ENCODE assay signal across 21 cellular contexts in the genomic region with DNA sequence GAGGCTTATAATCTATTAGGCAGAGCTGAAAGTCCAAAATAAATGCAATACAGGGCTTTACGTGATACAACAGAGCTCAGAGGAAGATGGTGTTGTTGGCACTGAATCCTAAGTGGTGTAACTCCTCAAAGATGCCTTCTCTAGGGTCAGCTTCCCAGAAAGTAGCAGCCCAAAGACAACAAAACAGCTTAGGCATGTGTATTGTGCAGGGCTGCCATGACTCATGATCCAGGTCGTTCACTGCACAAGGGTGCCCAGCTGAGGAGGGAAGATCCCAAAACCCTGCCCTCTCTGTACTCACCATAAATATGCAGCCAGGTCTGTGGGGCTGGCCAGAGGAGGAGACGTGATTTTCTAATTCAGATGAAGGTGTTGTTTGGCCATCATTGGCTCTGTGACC. TPM values are rescaled to one million over a fixed set of nuclear protein-coding genes. Genes with fewer than 3 reads are reported as not detected.
DNase-seq lines count a peak whose midpoint lies in the region; TF ChIP-seq lines count a peak whose summit lies in the region.
"Had no signal": no experiment of that assay in that cellular context is flagged by ENCODE, and none has a peak within 500 bp of the region (broad histone marks: within the 10 kb centered on the region; RNA-seq: fewer than 3 reads in every experiment).

No MANE protein-coding gene starts in this region.

- H4K20me1 ChIP-seq in SK-N-SH (ENCODE audit: insufficient read depth): no peaks in the 10 kb centered on the region

- H3K9me2 ChIP-seq in SK-N-SH: no peaks in the 10 kb centered on the region

- peaks cover 41% of the 10 kb centered on the region; the same call in 1 of the 2 replicates for H3K27me3 ChIP-seq in SK-N-SH (ENCODE audit: insufficient read depth)
- H3K27me3 ChIP-seq: heart left ventricle, left lung, transverse colon had no signal

- H3K27ac Mint-ChIP-seq in osteocyte (ENCODE audit: unreplicated experiment) (peak overlapping the region; percentile 47), chondrocyte (ENCODE audit: unreplicated experiment) (no peak overlapping the region)
- H3K27ac Mint-ChIP-seq: activated CD4-positive, alpha-beta T cell treated with anti-CD3 and anti-CD28 coated beads for 36 hours; activated CD8-positive, alpha-beta memory T cell treated with anti-CD3 and anti-CD28 coated beads, Interleukin-2, amount 10 ng/mL, durations not matched to agents 7 days and 5 days; stimulated activated naive B cell treated with anti-CD40 and anti-IgM and Interleukin-4, amounts not matched to agents 10 μg/mL and 1 μg/mL and 100 μg/mL, for 72 hours; T-cell had no signal

- no peak for TF ChIP-seq EP300 in SK-N-SH (IDR thresholded peaks at IDR 0.05; ENCODE audit: borderline replicate concordance in 1 of 2, low read depth in 1 of 2, low read length in 1 of 2)

- no peaks in the 10 kb centered on the region for H3F3A ChIP-seq in SK-N-SH (replicated peaks; ENCODE audit: insufficient read depth)

- H3K27me3 Mint-ChIP-seq in osteocyte (ENCODE audit: unreplicated experiment) (peaks cover 28% of the 10 kb centered on the region), chondrocyte (ENCODE audit: low read depth) (peaks cover 33% of the 10 kb centered on the region)

- no peak overlapping the region for H3K27ac ChIP-seq in SK-N-SH (ENCODE audit: low read depth in 2 of 2, low read length in 1 of 2)
- H3K27ac ChIP-seq: epithelial cell of prostate, left lung, transverse colon had no signal

- H3K36me3 Mint-ChIP-seq in osteocyte (ENCODE audit: unreplicated experiment): peaks cover 2% of the 10 kb centered on the region
- H3K36me3 Mint-ChIP-seq in chondrocyte (ENCODE audit: low read depth): peaks cover 10% of the 10 kb centered on the region
- H3K36me3 Mint-ChIP-seq: activated CD8-positive, alpha-beta memory T cell treated with anti-CD3 and anti-CD28 coated beads, Interleukin-2, amount 10 ng/mL, durations not matched to agents 7 days and 5 days; stimulated activated naive B cell treated with anti-CD40 and anti-IgM and Interleukin-4, amounts not matched to agents 10 μg/mL and 1 μg/mL and 100 μg/mL, for 72 hours; T-cell had no signal

- H3K9me3 Mint-ChIP-seq in osteocyte (ENCODE audit: unreplicated experiment) (no peaks in the 10 kb centered on the region), chondrocyte (ENCODE audit: low read depth) (no peaks in the 10 kb centered on the region)
- H3K9me3 Mint-ChIP-seq: stimulated activated naive B cell treated with anti-CD40 and anti-IgM and Interleukin-4, amounts not matched to agents 10 μg/mL and 1 μg/mL and 100 μg/mL, for 72 hours; T-cell had no signal

- H3K9ac ChIP-seq in SK-N-SH: no peak overlapping the region

- no peak for TF ChIP-seq RAD21 in SK-N-SH (IDR thresholded peaks at IDR 0.05; ENCODE audit: low read length)

- H2AFZ ChIP-seq in SK-N-SH (ENCODE audit: low read depth): no peak overlapping the region

- POLR2A ChIA-PET in SK-N-SH (lab: Yijun Ruan, JAX): no interaction called here

- H3K4me3 ChIP-seq in SK-N-SH (ENCODE audit: low read depth in 2 of 2, low read length in 1 of 2): no peak overlapping the region
- H3K4me3 ChIP-seq in fibroblast of the aortic adventitia (ENCODE audit: low read depth, low read length): no peak overlapping the region
- H3K4me3 ChIP-seq: heart left ventricle, left lung, mucosa of descending colon, transverse colon had no signal

- H3K4me2 ChIP-seq in SK-N-SH: peak overlapping the region; percentile 15; the same call in 1 of the 2 replicates

- H3K9me3 ChIP-seq in SK-N-SH: no peaks in the 10 kb centered on the region
- H3K9me3 ChIP-seq: heart left ventricle, left lung, mucosa of descending colon, transverse colon had no signal

- CTCF ChIA-PET in SK-N-SH (lab: Yijun Ruan, JAX): interaction anchor here (1.2 to 3.8 kb wide), 3 partner anchors 25 to 341 kb away, joined by 3 to 40 read pairs (median 8); no protein-coding TSS in a partner anchor

- 5% methylated on average over 3 of the region's 3 CpGs for WGBS in SK-N-SH (ENCODE audit: low lambda C conversion rate)

- H3K4me3 Mint-ChIP-seq in osteocyte (ENCODE audit: unreplicated experiment) (no peak overlapping the region), chondrocyte (ENCODE audit: unreplicated experiment) (no peak overlapping the region)
- H3K4me3 Mint-ChIP-seq: activated CD4-positive, alpha-beta T cell treated with anti-CD3 and anti-CD28 coated beads for 36 hours; activated CD8-positive, alpha-beta memory T cell treated with anti-CD3 and anti-CD28 coated beads, Interleukin-2, amount 10 ng/mL, durations not matched to agents 7 days and 5 days; stimulated activated naive B cell treated with anti-CD40 and anti-IgM and Interleukin-4, amounts not matched to agents 10 μg/mL and 1 μg/mL and 100 μg/mL, for 72 hours; T-cell had no signal

- no peaks in the 10 kb centered on the region for H3K79me2 ChIP-seq in SK-N-SH (ENCODE audit: insufficient read depth)

- DNase-seq in Daoy (ENCODE audit: low read depth): peak; percentile 39
- no peak for DNase-seq in SK-N-SH
- DNase-seq in fibroblast of the aortic adventitia (ENCODE audit: low read depth): peak; percentile 7
- no peak for DNase-seq in osteocyte (ENCODE audit: extremely low spot score, unreplicated experiment)
- no peak for DNase-seq in chondrocyte (ENCODE audit: low spot score)
- DNase-seq in NCI-H146 treated with DMSO at 0.1 percent for 48 hours (lab: John Stamatoyannopoulos, UW; ENCODE audit: unreplicated experiment): no peak
- DNase-seq in GM03348 (ENCODE audit: low spot score): no peak
- no peak for DNase-seq in SKM-1 treated with dmso at 0.1 percent for 144 hours (lab: John Stamatoyannopoulos, UW; ENCODE audit: unreplicated experiment)
- DNase-seq: activated CD4-positive, alpha-beta T cell treated with anti-CD3 and anti-CD28 coated beads for 36 hours; activated CD8-positive, alpha-beta memory T cell treated with anti-CD3 and anti-CD28 coated beads, Interleukin-2, amount 10 ng/mL, durations not matched to agents 7 days and 5 days; dermis blood vessel endothelial cell; GDM1; heart left ventricle; left lung; mucosa of descending colon; NCI-H1417 treated with DMSO at 0.1 percent for 48 hours; NCI-H524 treated with DMSO at 0.1 percent for 48 hours; stimulated activated naive B cell treated with anti-CD40 and anti-IgM and Interleukin-4, amounts not matched to agents 10 μg/mL and 1 μg/mL and 100 μg/mL, for 72 hours; T-cell; transverse colon had no signal

- H3K4me1 Mint-ChIP-seq in osteocyte (ENCODE audit: unreplicated experiment): peaks cover 35% of the 10 kb centered on the region
- peaks cover 31% of the 10 kb centered on the region for H3K4me1 Mint-ChIP-seq in chondrocyte (ENCODE audit: low read depth)
- H3K4me1 Mint-ChIP-seq: activated CD4-positive, alpha-beta T cell treated with anti-CD3 and anti-CD28 coated beads for 36 hours; activated CD8-positive, alpha-beta memory T cell treated with anti-CD3 and anti-CD28 coated beads, Interleukin-2, amount 10 ng/mL, durations not matched to agents 7 days and 5 days; T-cell had no signal

- peaks cover 0 to 14% of the 10 kb centered on the region in 2 experiments; a peak in 1 of 4 replicates for H3K4me1 ChIP-seq in SK-N-SH (ENCODE audit: control insufficient read depth in 1 of 2, insufficient read depth in 2 of 2, low read depth in 1 of 2, low read length in 1 of 2)

- H3K36me3 ChIP-seq in SK-N-SH (replicated peaks in 1 of 2; ENCODE audit: control insufficient read depth in 1 of 2, insufficient read depth in 2 of 2, low read length in 1 of 2): no peaks in the 10 kb centered on the region
- H3K36me3 ChIP-seq: transverse colon had no signal

- TF ChIP-seq CTCF in SK-N-SH (IDR thresholded peaks at IDR 0.05): no peak
- no peak for TF ChIP-seq CTCF in fibroblast of the aortic adventitia (IDR thresholded peaks at IDR 0.05; ENCODE audit: insufficient read depth, low read length)
- TF ChIP-seq CTCF in osteocyte (IDR thresholded peaks at IDR 0.05): no peak
- TF ChIP-seq CTCF in chondrocyte (IDR thresholded peaks at IDR 0.05): no peak

TF ChIP-seq in SK-N-SH, 30 proteins besides CTCF, POLR2A, EP300 and RAD21:
- TF ChIP-seq YY1 (IDR thresholded peaks at IDR 0.05; ENCODE audit: low read depth): no peak
- no peak for TF ChIP-seq GATA2 (CRISPR knock-in tag; IDR thresholded peaks at IDR 0.05)
- TF ChIP-seq, protein P1, sequence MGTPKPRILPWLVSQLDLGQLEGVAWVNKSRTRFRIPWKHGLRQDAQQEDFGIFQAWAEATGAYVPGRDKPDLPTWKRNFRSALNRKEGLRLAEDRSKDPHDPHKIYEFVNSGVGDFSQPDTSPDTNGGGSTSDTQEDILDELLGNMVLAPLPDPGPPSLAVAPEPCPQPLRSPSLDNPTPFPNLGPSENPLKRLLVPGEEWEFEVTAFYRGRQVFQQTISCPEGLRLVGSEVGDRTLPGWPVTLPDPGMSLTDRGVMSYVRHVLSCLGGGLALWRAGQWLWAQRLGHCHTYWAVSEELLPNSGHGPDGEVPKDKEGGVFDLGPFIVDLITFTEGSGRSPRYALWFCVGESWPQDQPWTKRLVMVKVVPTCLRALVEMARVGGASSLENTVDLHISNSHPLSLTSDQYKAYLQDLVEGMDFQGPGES (IDR thresholded peaks at IDR 0.05; ENCODE audit: low read depth, low read length): no peak

RNA-seq across cellular contexts. Expression of a gene that starts 59.4 kb away (rescaled TPM):
- 187 and 246 TPM in 2 replicates for total RNA-seq in Daoy (2014; rRNA removed; shearing (Covaris generic))
- polyA plus RNA-seq in SK-N-SH (2012; rRNA removed): 84.6 and 106 TPM in 2 replicates
- polyA plus RNA-seq in SK-N-SH (2012; cell fraction: cytosol; rRNA removed): 90.6 and 92.0 TPM in 2 replicates
- 109 and 183 TPM in 2 replicates for polyA plus RNA-seq in SK-N-SH (2012; cell fraction: nucleus; rRNA removed)
- total RNA-seq in fibroblast of the aortic adventitia (ENCODE audit: low replicate concordance): 178 and 2,246 TPM in 2 replicates
- total RNA-seq in osteocyte: 65.4 and 79.5 TPM in 2 replicates
- 354 to 375 TPM (median 370 TPM) in 3 replicates for total RNA-seq in chondrocyte
- total RNA-seq: activated CD4-positive, alpha-beta T cell treated with anti-CD3 and anti-CD28 coated beads for 36 hours; activated CD8-positive, alpha-beta memory T cell treated with anti-CD3 and anti-CD28 coated beads, Interleukin-2, amount 10 ng/mL, durations not matched to agents 7 days and 5 days had no signal

Comparison
In these comparisons a context has a peak if more than half of its experiments do, and no peak if none do; other contexts are left out.
1. DNase-seq: peak in Daoy (single experiment) and fibroblast of the aortic adventitia (single experiment); none in SK-N-SH (single experiment), osteocyte (single experiment), chondrocyte (single experiment), NCI-H146 treated with DMSO at 0.1 percent for 48 hours (single experiment), GM03348 (single experiment) and SKM-1 treated with dmso at 0.1 percent for 144 hours (single experiment).